ENCODE assay signal across 1 cellular context in genomic region chr3:98323425-98323824, GRCh38.
TF ChIP-seq lines count a peak whose summit lies in the region.

No MANE protein-coding gene starts in this region.

TF ChIP-seq in GM12878, 131 proteins besides CTCF, POLR2A, EP300 and RAD21 (continued from another document):
- TF ChIP-seq NKRF (conservative IDR thresholded peaks at IDR 0.05) (no peak), MXI1 (IDR thresholded peaks at IDR 0.05; ENCODE audit: low read depth, low read length) (no peak), SPI1 (IDR thresholded peaks at IDR 0.05; ENCODE audit: borderline replicate concordance, insufficient read depth, low read depth, low read length) (peak; percentile 34; the same call in 1 of the 2 replicates)
